Comparison of ENCODE assay signal across 1 cellular context in the genomic region with DNA sequence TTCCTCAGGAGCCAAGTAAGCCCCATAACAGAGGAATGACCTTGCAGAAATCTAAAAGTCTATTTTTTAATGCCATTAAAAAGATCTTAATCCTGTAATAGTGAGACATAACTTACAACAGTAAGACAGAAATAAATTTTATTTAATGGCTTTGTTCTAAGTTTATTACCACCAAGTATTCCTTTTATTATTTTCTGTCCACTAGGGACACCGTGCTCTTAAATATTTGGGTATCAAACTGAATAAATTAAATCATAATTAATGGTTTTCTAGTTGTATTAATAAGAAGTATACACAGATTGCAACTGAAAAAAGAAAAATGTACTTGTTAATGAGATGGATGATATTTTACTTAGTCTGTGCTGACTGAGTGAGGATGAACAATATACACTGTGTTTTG.
TF ChIP-seq lines count a peak whose summit lies in the region.

No MANE protein-coding gene starts in this region.

TF ChIP-seq in GM12878, 131 proteins besides CTCF, POLR2A, EP300 and RAD21 (continued from another document):
- TF ChIP-seq POU2F2 (IDR thresholded peaks at IDR 0.05; ENCODE audit: borderline replicate concordance, low read depth, low read length) = no peak
